In the genomic region with DNA sequence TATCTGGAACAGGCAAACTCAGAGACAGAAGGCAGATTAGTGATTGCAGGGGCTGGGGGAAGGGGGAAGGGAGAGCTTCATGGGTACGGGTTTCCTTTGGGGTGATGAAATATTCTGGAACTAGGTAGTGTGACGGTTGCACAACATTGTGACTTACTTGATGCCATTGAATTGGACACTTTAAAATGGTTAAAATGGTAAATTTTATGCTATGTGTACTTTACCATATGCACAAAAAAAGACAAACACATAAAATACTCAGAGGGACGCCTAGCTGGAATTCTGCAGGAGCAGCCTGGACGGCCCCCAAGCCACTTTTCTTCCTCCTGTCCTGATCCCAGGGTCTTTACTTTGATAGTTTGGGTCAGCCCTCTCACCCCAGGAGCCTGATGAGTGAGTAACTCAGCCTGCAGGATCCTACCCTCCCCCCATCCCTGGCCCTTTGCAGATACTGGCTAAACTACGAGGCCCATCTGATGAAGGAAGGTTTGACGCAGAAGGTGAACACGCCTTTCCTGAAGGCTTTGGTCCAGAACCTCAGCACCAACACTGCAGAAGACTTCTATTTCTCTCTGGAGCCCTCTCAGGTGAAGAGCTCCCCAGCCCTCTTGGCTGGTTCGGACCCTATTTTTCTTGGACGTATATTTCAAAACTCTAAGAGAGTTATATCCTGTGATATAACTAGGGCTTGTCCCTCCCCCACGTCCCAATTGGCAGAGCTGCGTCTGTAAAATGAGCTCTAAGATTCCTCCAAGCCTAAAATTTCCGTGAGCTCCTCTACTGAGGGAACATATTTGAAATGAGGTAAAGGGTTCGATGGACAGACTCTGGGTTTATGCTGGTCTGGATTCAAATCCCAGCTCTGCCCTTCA, we compare ENCODE assay signal across 1 cellular context.
TF ChIP-seq lines count a peak whose summit lies in the region.

No MANE protein-coding gene starts in this region.

TF ChIP-seq in K562, 482 proteins besides CTCF, POLR2A, EP300 and RAD21 (continues in another document):
- TF ChIP-seq ATF7 (IDR thresholded peaks at IDR 0.05) (peak; percentile 61; the same call in 1 of the 2 replicates), L3MBTL2 (IDR thresholded peaks at IDR 0.05) (peak; percentile 45), TAF7 (tag; IDR thresholded peaks at IDR 0.05) (no peak), ZNF445 (CRISPR knock-in tag; IDR thresholded peaks at IDR 0.05; ENCODE audit: low read depth) (no peak), SMARCE1 (IDR thresholded peaks at IDR 0.05) (peak; percentile 59; the same call in 1 of the 2 replicates), MTA1 (IDR thresholded peaks at IDR 0.05; ENCODE audit: borderline replicate concordance) (no peak; the same call in 1 of the 2 replicates), FOSL1 (tag; conservative IDR thresholded peaks at IDR 0.05) (peak; percentile 61), STAT5B (CRISPR knock-in tag; IDR thresholded peaks at IDR 0.05) (no peak), POLR2AphosphoS5 (IDR thresholded peaks at IDR 0.05; ENCODE audit: control insufficient read depth, insufficient read depth, low read depth, low read length) (0 out of 2 replicates have a peak, but pooled peaks have one; percentile 26), U2AF1 (optimal IDR thresholded peaks at IDR 0.05; ENCODE audit: low read depth, low read length) (no peak), IRF9 (tag; IDR thresholded peaks at IDR 0.05) (peak; percentile 74; the same call in 1 of the 2 replicates), NR2F6 (CRISPR knock-in tag; IDR thresholded peaks at IDR 0.05) (no peak), RCOR1 (IDR thresholded peaks at IDR 0.05; ENCODE audit: borderline replicate concordance in 1 of 2, low read depth in 2 of 2, low read length in 2 of 2) (peak in 1 of 2 experiments; percentile 86; a peak in 2 of 4 replicates), ZNF263 (CRISPR knock-in tag; IDR thresholded peaks at IDR 0.05; ENCODE audit: borderline replicate concordance) (no peak), ILK (tag; IDR thresholded peaks at IDR 0.05; ENCODE audit: borderline replicate concordance, low read depth) (no peak), ZEB2 (IDR thresholded peaks at IDR 0.05) (peak; percentile 51; the same call in 1 of the 2 replicates), CGGBP1 (CRISPR knock-in tag; IDR thresholded peaks at IDR 0.05) (no peak), ZC3H8 (IDR thresholded peaks at IDR 0.05) (no peak), SAFB (IDR thresholded peaks at IDR 0.05; ENCODE audit: borderline replicate concordance, low read depth, low read length) (no peak), NEUROD1 (IDR thresholded peaks at IDR 0.05; ENCODE audit: borderline replicate concordance, low read depth, low read length, partially characterized antibody) (peak; percentile 46), MAZ (CRISPR knock-in tag; conservative IDR thresholded peaks at IDR 0.05 in 1 of 2, IDR thresholded peaks at IDR 0.05 in 1 of 2) (peak in 1 of 2 experiments; percentile 35; a peak in 1 of 4 replicates), TCF3 (CRISPR knock-in tag; IDR thresholded peaks at IDR 0.05) (peak; percentile 70), ZNF57 (CRISPR knock-in tag; IDR thresholded peaks at IDR 0.05) (no peak), PHTF2 (CRISPR knock-in tag; IDR thresholded peaks at IDR 0.05) (no peak), FOS (IDR thresholded peaks at IDR 0.05; ENCODE audit: extremely low read depth, insufficient read length) (no peak), TEAD4 (IDR thresholded peaks at IDR 0.05; ENCODE audit: low read length) (peak; percentile 63), TEAD4 (CRISPR knock-in tag; IDR thresholded peaks at IDR 0.05; ENCODE audit: borderline replicate concordance) (no peak), ZNF79 (CRISPR knock-in tag; IDR thresholded peaks at IDR 0.05; ENCODE audit: low read depth) (no peak), NCOA6 (IDR thresholded peaks at IDR 0.05) (no peak), CSDE1 (IDR thresholded peaks at IDR 0.05) (no peak), HDAC2 (IDR thresholded peaks at IDR 0.05) (0 out of 2 replicates have a peak, but pooled peaks have one; percentile 11), NFRKB (IDR thresholded peaks at IDR 0.05; ENCODE audit: low read depth) (no peak), NR4A1 (CRISPR knock-in tag; IDR thresholded peaks at IDR 0.05) (no peak), NR4A1 (tag; IDR thresholded peaks at IDR 0.05) (no peak), E2F5 (CRISPR knock-in tag; IDR thresholded peaks at IDR 0.05) (no peak), POLR3A (IDR thresholded peaks at IDR 0.05; ENCODE audit: borderline replicate concordance, extremely low read depth, insufficient read depth, insufficient read length) (no peak), CBX8 (IDR thresholded peaks at IDR 0.05; ENCODE audit: borderline replicate concordance, extremely low read depth, low read depth, low read length, poor library complexity, severe bottlenecking) (no peak), SOX6 (IDR thresholded peaks at IDR 0.05) (peak; percentile 22), KLF16 (IDR thresholded peaks at IDR 0.05) (peak; percentile 39; the same call in 1 of the 2 replicates)
- TF ChIP-seq, protein P1, sequence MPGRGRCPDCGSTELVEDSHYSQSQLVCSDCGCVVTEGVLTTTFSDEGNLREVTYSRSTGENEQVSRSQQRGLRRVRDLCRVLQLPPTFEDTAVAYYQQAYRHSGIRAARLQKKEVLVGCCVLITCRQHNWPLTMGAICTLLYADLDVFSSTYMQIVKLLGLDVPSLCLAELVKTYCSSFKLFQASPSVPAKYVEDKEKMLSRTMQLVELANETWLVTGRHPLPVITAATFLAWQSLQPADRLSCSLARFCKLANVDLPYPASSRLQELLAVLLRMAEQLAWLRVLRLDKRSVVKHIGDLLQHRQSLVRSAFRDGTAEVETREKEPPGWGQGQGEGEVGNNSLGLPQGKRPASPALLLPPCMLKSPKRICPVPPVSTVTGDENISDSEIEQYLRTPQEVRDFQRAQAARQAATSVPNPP (IDR thresholded peaks at IDR 0.05; ENCODE audit: borderline replicate concordance, insufficient read depth, insufficient read length): no peak
- TF ChIP-seq, protein P2, sequence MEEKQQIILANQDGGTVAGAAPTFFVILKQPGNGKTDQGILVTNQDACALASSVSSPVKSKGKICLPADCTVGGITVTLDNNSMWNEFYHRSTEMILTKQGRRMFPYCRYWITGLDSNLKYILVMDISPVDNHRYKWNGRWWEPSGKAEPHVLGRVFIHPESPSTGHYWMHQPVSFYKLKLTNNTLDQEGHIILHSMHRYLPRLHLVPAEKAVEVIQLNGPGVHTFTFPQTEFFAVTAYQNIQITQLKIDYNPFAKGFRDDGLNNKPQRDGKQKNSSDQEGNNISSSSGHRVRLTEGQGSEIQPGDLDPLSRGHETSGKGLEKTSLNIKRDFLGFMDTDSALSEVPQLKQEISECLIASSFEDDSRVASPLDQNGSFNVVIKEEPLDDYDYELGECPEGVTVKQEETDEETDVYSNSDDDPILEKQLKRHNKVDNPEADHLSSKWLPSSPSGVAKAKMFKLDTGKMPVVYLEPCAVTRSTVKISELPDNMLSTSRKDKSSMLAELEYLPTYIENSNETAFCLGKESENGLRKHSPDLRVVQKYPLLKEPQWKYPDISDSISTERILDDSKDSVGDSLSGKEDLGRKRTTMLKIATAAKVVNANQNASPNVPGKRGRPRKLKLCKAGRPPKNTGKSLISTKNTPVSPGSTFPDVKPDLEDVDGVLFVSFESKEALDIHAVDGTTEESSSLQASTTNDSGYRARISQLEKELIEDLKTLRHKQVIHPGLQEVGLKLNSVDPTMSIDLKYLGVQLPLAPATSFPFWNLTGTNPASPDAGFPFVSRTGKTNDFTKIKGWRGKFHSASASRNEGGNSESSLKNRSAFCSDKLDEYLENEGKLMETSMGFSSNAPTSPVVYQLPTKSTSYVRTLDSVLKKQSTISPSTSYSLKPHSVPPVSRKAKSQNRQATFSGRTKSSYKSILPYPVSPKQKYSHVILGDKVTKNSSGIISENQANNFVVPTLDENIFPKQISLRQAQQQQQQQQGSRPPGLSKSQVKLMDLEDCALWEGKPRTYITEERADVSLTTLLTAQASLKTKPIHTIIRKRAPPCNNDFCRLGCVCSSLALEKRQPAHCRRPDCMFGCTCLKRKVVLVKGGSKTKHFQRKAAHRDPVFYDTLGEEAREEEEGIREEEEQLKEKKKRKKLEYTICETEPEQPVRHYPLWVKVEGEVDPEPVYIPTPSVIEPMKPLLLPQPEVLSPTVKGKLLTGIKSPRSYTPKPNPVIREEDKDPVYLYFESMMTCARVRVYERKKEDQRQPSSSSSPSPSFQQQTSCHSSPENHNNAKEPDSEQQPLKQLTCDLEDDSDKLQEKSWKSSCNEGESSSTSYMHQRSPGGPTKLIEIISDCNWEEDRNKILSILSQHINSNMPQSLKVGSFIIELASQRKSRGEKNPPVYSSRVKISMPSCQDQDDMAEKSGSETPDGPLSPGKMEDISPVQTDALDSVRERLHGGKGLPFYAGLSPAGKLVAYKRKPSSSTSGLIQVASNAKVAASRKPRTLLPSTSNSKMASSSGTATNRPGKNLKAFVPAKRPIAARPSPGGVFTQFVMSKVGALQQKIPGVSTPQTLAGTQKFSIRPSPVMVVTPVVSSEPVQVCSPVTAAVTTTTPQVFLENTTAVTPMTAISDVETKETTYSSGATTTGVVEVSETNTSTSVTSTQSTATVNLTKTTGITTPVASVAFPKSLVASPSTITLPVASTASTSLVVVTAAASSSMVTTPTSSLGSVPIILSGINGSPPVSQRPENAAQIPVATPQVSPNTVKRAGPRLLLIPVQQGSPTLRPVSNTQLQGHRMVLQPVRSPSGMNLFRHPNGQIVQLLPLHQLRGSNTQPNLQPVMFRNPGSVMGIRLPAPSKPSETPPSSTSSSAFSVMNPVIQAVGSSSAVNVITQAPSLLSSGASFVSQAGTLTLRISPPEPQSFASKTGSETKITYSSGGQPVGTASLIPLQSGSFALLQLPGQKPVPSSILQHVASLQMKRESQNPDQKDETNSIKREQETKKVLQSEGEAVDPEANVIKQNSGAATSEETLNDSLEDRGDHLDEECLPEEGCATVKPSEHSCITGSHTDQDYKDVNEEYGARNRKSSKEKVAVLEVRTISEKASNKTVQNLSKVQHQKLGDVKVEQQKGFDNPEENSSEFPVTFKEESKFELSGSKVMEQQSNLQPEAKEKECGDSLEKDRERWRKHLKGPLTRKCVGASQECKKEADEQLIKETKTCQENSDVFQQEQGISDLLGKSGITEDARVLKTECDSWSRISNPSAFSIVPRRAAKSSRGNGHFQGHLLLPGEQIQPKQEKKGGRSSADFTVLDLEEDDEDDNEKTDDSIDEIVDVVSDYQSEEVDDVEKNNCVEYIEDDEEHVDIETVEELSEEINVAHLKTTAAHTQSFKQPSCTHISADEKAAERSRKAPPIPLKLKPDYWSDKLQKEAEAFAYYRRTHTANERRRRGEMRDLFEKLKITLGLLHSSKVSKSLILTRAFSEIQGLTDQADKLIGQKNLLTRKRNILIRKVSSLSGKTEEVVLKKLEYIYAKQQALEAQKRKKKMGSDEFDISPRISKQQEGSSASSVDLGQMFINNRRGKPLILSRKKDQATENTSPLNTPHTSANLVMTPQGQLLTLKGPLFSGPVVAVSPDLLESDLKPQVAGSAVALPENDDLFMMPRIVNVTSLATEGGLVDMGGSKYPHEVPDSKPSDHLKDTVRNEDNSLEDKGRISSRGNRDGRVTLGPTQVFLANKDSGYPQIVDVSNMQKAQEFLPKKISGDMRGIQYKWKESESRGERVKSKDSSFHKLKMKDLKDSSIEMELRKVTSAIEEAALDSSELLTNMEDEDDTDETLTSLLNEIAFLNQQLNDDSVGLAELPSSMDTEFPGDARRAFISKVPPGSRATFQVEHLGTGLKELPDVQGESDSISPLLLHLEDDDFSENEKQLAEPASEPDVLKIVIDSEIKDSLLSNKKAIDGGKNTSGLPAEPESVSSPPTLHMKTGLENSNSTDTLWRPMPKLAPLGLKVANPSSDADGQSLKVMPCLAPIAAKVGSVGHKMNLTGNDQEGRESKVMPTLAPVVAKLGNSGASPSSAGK (IDR thresholded peaks at IDR 0.05): no peak; the same call in 1 of the 2 replicates
- TF ChIP-seq, protein P3, sequence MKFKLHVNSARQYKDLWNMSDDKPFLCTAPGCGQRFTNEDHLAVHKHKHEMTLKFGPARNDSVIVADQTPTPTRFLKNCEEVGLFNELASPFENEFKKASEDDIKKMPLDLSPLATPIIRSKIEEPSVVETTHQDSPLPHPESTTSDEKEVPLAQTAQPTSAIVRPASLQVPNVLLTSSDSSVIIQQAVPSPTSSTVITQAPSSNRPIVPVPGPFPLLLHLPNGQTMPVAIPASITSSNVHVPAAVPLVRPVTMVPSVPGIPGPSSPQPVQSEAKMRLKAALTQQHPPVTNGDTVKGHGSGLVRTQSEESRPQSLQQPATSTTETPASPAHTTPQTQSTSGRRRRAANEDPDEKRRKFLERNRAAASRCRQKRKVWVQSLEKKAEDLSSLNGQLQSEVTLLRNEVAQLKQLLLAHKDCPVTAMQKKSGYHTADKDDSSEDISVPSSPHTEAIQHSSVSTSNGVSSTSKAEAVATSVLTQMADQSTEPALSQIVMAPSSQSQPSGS (CRISPR knock-in tag; IDR thresholded peaks at IDR 0.05): no peak
- TF ChIP-seq, protein P4, sequence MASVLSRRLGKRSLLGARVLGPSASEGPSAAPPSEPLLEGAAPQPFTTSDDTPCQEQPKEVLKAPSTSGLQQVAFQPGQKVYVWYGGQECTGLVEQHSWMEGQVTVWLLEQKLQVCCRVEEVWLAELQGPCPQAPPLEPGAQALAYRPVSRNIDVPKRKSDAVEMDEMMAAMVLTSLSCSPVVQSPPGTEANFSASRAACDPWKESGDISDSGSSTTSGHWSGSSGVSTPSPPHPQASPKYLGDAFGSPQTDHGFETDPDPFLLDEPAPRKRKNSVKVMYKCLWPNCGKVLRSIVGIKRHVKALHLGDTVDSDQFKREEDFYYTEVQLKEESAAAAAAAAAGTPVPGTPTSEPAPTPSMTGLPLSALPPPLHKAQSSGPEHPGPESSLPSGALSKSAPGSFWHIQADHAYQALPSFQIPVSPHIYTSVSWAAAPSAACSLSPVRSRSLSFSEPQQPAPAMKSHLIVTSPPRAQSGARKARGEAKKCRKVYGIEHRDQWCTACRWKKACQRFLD (CRISPR knock-in tag; IDR thresholded peaks at IDR 0.05): no peak
- TF ChIP-seq, protein P5, sequence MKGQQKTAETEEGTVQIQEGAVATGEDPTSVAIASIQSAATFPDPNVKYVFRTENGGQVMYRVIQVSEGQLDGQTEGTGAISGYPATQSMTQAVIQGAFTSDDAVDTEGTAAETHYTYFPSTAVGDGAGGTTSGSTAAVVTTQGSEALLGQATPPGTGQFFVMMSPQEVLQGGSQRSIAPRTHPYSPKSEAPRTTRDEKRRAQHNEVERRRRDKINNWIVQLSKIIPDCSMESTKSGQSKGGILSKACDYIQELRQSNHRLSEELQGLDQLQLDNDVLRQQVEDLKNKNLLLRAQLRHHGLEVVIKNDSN (CRISPR knock-in tag; IDR thresholded peaks at IDR 0.05): no peak
